Comparison of ENCODE assay signal across 8 cellular contexts in the genomic region with DNA sequence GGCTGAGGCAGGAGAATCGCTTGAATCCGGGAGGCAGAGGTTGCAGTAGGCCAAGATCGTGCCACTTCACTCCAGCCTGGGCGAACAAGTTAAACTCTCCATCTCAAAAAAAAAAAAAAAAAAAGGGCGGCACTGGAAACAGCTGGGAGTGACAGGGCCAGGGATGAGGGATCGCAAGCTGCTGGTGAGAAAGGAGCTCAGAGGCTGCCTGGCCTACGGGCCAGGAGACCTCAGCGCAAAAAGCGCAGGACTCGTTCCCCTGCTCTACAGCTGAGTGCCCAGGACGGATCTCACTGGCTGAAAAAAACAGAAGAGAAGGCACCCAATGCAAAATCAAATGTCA. TPM values are rescaled to one million over a fixed set of nuclear protein-coding genes. Genes with fewer than 3 reads are reported as not detected.
A peak's percentile ranks its signal among the peaks of the same experiment; 100 is the strongest.
DNase-seq lines count a peak whose midpoint lies in the region; ATAC-seq and TF ChIP-seq lines count a peak whose summit lies in the region.

No MANE protein-coding gene starts in this region.

- H3K4me3 ChIP-seq in ovary: peak overlapping the region; percentile 95

- no peaks in the 10 kb centered on the region for H3K36me3 ChIP-seq in ovary

- no peak for TF ChIP-seq POLR2A in ovary (IDR thresholded peaks at IDR 0.05)

- peaks cover 44% of the 10 kb centered on the region for H3K36me3 Mint-ChIP-seq in activated CD8-positive, alpha-beta T cell treated with anti-CD3 and anti-CD28 coated beads for 36 hours (ENCODE audit: low read depth)
- H3K36me3 Mint-ChIP-seq in glutamatergic neuron (ENCODE audit: unreplicated experiment): no peaks in the 10 kb centered on the region

- peak overlapping the region; percentile 90 for H3K4me3 Mint-ChIP-seq in activated CD8-positive, alpha-beta T cell treated with anti-CD3 and anti-CD28 coated beads for 36 hours
- H3K4me3 Mint-ChIP-seq in glutamatergic neuron (ENCODE audit: unreplicated experiment): peak overlapping the region; percentile 90

- TF ChIP-seq EP300 in ovary (IDR thresholded peaks at IDR 0.05): no peak

- POLR2A ChIA-PET in activated CD8-positive, alpha-beta T cell treated with anti-CD3 and anti-CD28 coated beads for 36 hours (lab: Charles Lee): interaction anchor here (1.1 to 2.2 kb wide), 6 partner anchors 9 to 155 kb away, joined by 4 to 9 read pairs (median 6); no protein-coding TSS in a partner anchor

- CTCF ChIA-PET in activated CD8-positive, alpha-beta T cell treated with anti-CD3 and anti-CD28 coated beads for 36 hours (lab: Charles Lee): interaction anchor here (1.2 kb wide), 2 partner anchors 57 to 61 kb away, joined by 3 to 16 read pairs; no protein-coding TSS in a partner anchor

- H3K4me1 ChIP-seq in ovary (ENCODE audit: insufficient read depth): peaks cover 7% of the 10 kb centered on the region

- H3K4me1 Mint-ChIP-seq in activated CD8-positive, alpha-beta T cell treated with anti-CD3 and anti-CD28 coated beads for 36 hours (ENCODE audit: low read depth): peaks cover 47% of the 10 kb centered on the region
- peaks cover 6% of the 10 kb centered on the region for H3K4me1 Mint-ChIP-seq in glutamatergic neuron (ENCODE audit: low read depth, unreplicated experiment)

- peak; percentile 36 for DNase-seq in NOMO-1 treated with DMSO at 0.1 percent for 48 hours (lab: John Stamatoyannopoulos, UW; ENCODE audit: unreplicated experiment)
- DNase-seq in NOMO-1 treated with dmso at 0.1 percent for 144 hours (lab: John Stamatoyannopoulos, UW; ENCODE audit: unreplicated experiment): no peak
- DNase-seq in HT-29 (ENCODE audit: low spot score): peak; percentile 41
- peak; percentile 41 for DNase-seq in activated CD8-positive, alpha-beta T cell treated with anti-CD3 and anti-CD28 coated beads for 36 hours
- DNase-seq in glutamatergic neuron: peak; percentile 23
- peak in 1 of 5 donors; percentile 22 for DNase-seq in ovary
- DNase-seq in GOT3 (lab: John Stamatoyannopoulos, UW): no peak

- no peaks in the 10 kb centered on the region for H3K27me3 ChIP-seq in ovary

- TF ChIP-seq CTCF in activated CD8-positive, alpha-beta T cell treated with anti-CD3 and anti-CD28 coated beads for 36 hours (IDR thresholded peaks at IDR 0.05): no peak
- TF ChIP-seq CTCF in glutamatergic neuron (IDR thresholded peaks at IDR 0.05; ENCODE audit: partially characterized antibody, unreplicated experiment) (no peak), ovary (IDR thresholded peaks at IDR 0.05) (no peak)

- no peaks in the 10 kb centered on the region for H3K27me3 Mint-ChIP-seq in activated CD8-positive, alpha-beta T cell treated with anti-CD3 and anti-CD28 coated beads for 36 hours
- H3K27me3 Mint-ChIP-seq in glutamatergic neuron (ENCODE audit: unreplicated experiment): peaks cover 6% of the 10 kb centered on the region

- intact Hi-C loops in activated CD8-positive, alpha-beta T cell treated with anti-CD3 and anti-CD28 coated beads for 36 hours (cut with micrococcal nuclease): no loop called here
- intact Hi-C loops in ovary (cut with DNase I): loop anchor here in 1 of 4 donors (10.0 kb wide), 1 partner anchor 82 kb away; a partner anchor contains a TSS

- peak; percentile 17 for ATAC-seq in activated CD8-positive, alpha-beta T cell treated with anti-CD3 and anti-CD28 coated beads for 36 hours
- no peak for ATAC-seq in GM18867 (IDR thresholded peaks at IDR 0.05; ENCODE audit: unreplicated experiment)

- 7 to 17% (median 9%) methylated on average over 11 of the region's 11 CpGs for WGBS in ovary, 3 donors

- H3K27ac ChIP-seq in ovary: peak overlapping the region; percentile 31 to 68

- H3K27ac Mint-ChIP-seq in activated CD8-positive, alpha-beta T cell treated with anti-CD3 and anti-CD28 coated beads for 36 hours: peak overlapping the region; percentile 88
- H3K27ac Mint-ChIP-seq in glutamatergic neuron (ENCODE audit: unreplicated experiment): peak overlapping the region; percentile 82

- no peaks in the 10 kb centered on the region for H3K9me3 ChIP-seq in ovary

- H3K9me3 Mint-ChIP-seq in activated CD8-positive, alpha-beta T cell treated with anti-CD3 and anti-CD28 coated beads for 36 hours: no peaks in the 10 kb centered on the region
- peaks cover 7% of the 10 kb centered on the region for H3K9me3 Mint-ChIP-seq in glutamatergic neuron (ENCODE audit: unreplicated experiment)

RNA-seq across cellular contexts. Expression of a gene that starts 0.7 kb away (rescaled TPM):
- total RNA-seq in HT-29 (2014; rRNA removed; shearing (Covaris generic)): 70.9 and 121 TPM in 2 replicates
- 100 to 1,000 TPM; 123 to 133 TPM for total RNA-seq in activated CD8-positive, alpha-beta T cell treated with anti-CD3 and anti-CD28 coated beads for 36 hours
- total RNA-seq in glutamatergic neuron (ENCODE audit: unreplicated experiment) (79.0 TPM), ovary (10 to 100 TPM; 35.8 to 58.6 (median 48.1) TPM)
- polyA plus RNA-seq in ovary: 10 to 100 TPM; 12.4 to 24.0 TPM

Comparison
In these comparisons a context has a peak if more than half of its experiments do, and no peak if none do; other contexts are left out.
1. DNase-seq: peak in NOMO-1 treated with DMSO at 0.1 percent for 48 hours (single experiment), HT-29 (single experiment), activated CD8-positive, alpha-beta T cell treated with anti-CD3 and anti-CD28 coated beads for 36 hours (single experiment) and glutamatergic neuron (single experiment); none in NOMO-1 treated with dmso at 0.1 percent for 144 hours (single experiment) and GOT3 (single experiment).